ENCODE assay signal across 9 cellular contexts in genomic region chr11:7143908-7144307, GRCh38. TPM values are rescaled to one million over a fixed set of nuclear protein-coding genes. Genes with fewer than 3 reads are reported as not detected.
DNase-seq lines count a peak whose midpoint lies in the region; ATAC-seq, FAIRE-seq and TF ChIP-seq lines count a peak whose summit lies in the region.
"Had no signal": no experiment of that assay in that cellular context is flagged by ENCODE, and none has a peak within 500 bp of the region (broad histone marks: within the 10 kb centered on the region; RNA-seq: fewer than 3 reads in every experiment).

No MANE protein-coding gene starts in this region.

- no peak for ATAC-seq in GM21825 (IDR thresholded peaks at IDR 0.05; ENCODE audit: unreplicated experiment)

- no peak for FAIRE-seq in GM12892 (lab: Jason Lieb, UNC)

- DNase-seq in EL = peak; percentile 38
- peak; percentile 7 for DNase-seq in NCI-H1105 (lab: John Stamatoyannopoulos, UW)
- peak; percentile 54 for DNase-seq in cerebellum (ENCODE audit: low spot score)
- peak; percentile 2 for DNase-seq in myocyte (ENCODE audit: low read depth)
- no peak for DNase-seq in GOT3 (lab: John Stamatoyannopoulos, UW)
- DNase-seq in HuH-7 (ENCODE audit: low spot score) = no peak
- no peak for DNase-seq in GM12892 (ENCODE audit: insufficient read length)

- TF ChIP-seq POLR2A in GM12892 (IDR thresholded peaks at IDR 0.05; ENCODE audit: low read depth, low read length) = no peak

RNA-seq across cellular contexts. Expression of gene RBMXL2, which starts 55.1 kb away (rescaled TPM):
- 0.64 TPM for total RNA-seq in cerebellum
- total RNA-seq in myocyte = not detected in 2 replicates
- not detected for polyA plus RNA-seq in myocyte (2012)
- not detected for polyA plus RNA-seq in GM12892 (2012; ENCODE audit: missing spikeins)
- total RNA-seq: activated CD8-positive, alpha-beta memory T cell treated with anti-CD3 and anti-CD28 coated beads for 36 hours had no signal

Comparison
In these comparisons a context has a peak if more than half of its experiments do, and no peak if none do; other contexts are left out.
1. DNase-seq: peak in EL (single experiment), NCI-H1105 (single experiment), cerebellum (single experiment) and myocyte (single experiment); none in GOT3 (single experiment), HuH-7 (single experiment) and GM12892 (single experiment).